In the genomic region with DNA sequence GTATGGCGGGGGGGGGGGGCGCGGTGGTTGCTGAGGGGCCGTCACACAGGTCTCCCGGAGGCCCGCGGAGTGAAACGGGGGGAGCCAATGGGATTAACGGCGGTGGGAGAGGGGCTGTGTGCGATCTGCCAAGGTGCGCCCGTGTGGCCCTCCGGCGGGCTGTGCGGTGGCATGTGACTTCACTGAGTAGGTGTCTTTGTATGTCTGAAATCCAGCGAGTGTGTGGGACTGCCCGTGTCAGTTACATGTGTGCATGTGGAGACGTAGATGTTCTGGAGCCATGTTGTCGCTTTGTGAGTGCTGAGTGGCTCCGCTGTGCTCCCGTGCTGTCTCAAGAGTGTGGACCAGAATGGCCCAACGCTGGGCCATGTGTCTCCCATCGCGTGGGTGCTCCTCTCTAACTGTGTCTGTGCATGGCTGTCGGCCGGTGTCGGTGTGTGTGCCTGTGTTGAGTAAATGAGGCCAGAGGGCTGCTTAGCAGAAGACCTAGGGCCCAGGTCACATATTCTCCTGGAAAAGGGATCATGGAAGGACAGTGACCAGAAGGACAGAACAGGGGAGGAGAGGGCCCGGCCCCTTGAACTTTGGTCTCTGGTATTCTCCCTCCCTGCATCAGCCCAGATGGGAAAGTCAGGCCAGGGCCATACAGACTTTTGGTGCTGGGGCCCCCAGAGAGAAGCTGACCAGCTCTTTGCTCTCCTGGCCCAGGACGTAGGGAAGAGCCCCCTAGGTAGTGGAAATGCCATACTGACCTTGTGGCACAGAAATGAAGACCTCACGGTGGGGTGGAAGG, we compare ENCODE assay signal across 1 cellular context.
TF ChIP-seq lines count a peak whose summit lies in the region.

No MANE protein-coding gene starts in this region.

TF ChIP-seq in SK-N-SH, 30 proteins besides CTCF, POLR2A, EP300 and RAD21:
- TF ChIP-seq, protein P1, sequence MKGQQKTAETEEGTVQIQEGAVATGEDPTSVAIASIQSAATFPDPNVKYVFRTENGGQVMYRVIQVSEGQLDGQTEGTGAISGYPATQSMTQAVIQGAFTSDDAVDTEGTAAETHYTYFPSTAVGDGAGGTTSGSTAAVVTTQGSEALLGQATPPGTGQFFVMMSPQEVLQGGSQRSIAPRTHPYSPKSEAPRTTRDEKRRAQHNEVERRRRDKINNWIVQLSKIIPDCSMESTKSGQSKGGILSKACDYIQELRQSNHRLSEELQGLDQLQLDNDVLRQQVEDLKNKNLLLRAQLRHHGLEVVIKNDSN (IDR thresholded peaks at IDR 0.05; ENCODE audit: borderline replicate concordance, low read depth), result no peak
- no peak for TF ChIP-seq YY1 (IDR thresholded peaks at IDR 0.05; ENCODE audit: low read depth)
- no peak for TF ChIP-seq FOSL2 (IDR thresholded peaks at IDR 0.05; ENCODE audit: borderline replicate concordance, low read depth)
- TF ChIP-seq, protein P2, sequence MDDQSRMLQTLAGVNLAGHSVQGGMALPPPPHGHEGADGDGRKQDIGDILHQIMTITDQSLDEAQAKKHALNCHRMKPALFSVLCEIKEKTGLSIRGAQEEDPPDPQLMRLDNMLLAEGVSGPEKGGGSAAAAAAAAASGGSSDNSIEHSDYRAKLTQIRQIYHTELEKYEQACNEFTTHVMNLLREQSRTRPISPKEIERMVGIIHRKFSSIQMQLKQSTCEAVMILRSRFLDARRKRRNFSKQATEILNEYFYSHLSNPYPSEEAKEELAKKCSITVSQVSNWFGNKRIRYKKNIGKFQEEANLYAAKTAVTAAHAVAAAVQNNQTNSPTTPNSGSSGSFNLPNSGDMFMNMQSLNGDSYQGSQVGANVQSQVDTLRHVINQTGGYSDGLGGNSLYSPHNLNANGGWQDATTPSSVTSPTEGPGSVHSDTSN (IDR thresholded peaks at IDR 0.05), result no peak
- TF ChIP-seq, protein P3, sequence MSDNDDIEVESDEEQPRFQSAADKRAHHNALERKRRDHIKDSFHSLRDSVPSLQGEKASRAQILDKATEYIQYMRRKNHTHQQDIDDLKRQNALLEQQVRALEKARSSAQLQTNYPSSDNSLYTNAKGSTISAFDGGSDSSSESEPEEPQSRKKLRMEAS (IDR thresholded peaks at IDR 0.05; ENCODE audit: low read depth), result peak; percentile 57
- TF ChIP-seq MXI1 (IDR thresholded peaks at IDR 0.05; ENCODE audit: low read depth, low read length), result peak; percentile 95
TF ChIP-seq in SK-N-SH: peak in this region for 2.
